In the genomic region with DNA sequence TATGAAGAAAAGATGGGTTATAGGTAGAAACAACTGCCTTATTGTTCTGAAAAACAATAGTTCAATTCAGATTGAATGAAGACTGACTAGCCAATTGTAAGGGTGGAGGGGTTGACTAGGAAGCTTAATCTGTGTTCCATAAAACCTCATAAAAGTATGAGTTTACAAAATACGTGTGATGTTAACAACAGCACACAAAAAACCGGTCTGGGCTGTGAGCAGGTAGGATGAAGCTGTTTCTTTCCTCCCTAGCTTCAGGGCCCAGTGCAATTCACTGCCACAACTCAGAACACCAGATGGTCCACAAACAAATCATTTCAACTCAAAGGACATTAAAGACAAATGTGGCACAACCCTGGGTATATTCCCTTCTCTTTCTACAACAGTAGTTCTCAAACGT, we compare ENCODE assay signal across 19 cellular contexts. TPM values are rescaled to one million over a fixed set of nuclear protein-coding genes. Genes with fewer than 3 reads are reported as not detected.
A peak's percentile ranks its signal among the peaks of the same experiment; 100 is the strongest.
DNase-seq lines count a peak whose midpoint lies in the region; ATAC-seq, FAIRE-seq and TF ChIP-seq lines count a peak whose summit lies in the region.
"Had no signal": no experiment of that assay in that cellular context is flagged by ENCODE, and none has a peak within 500 bp of the region (broad histone marks: within the 10 kb centered on the region; RNA-seq: fewer than 3 reads in every experiment).

No MANE protein-coding gene starts in this region.

- no peak overlapping the region for H2BK120ac ChIP-seq in H1 (replicated peaks; ENCODE audit: low read depth, low read length)

- H4K20me1 ChIP-seq in H1 (replicated peaks in 1 of 2; ENCODE audit: control insufficient read depth in 1 of 2, insufficient read depth in 2 of 2, low read length in 2 of 2) = peaks cover 0 to 2% of the 10 kb centered on the region in 2 experiments

- ATAC-seq in sciatic nerve = no peak
- ATAC-seq: A549 had no signal

- no peak overlapping the region for H4K8ac ChIP-seq in H1 (ENCODE audit: extremely low read depth, insufficient read depth, low read length)

- TF ChIP-seq CTCF in H1 (IDR thresholded peaks at IDR 0.05; ENCODE audit: control extremely low read depth in 1 of 3, insufficient read depth in 1 of 3, low read depth in 1 of 3, low read length in 3 of 3) (no peak), suprapubic skin (IDR thresholded peaks at IDR 0.05) (no peak), spleen (IDR thresholded peaks at IDR 0.05 in 8 of 11, conservative IDR thresholded peaks at IDR 0.05 in 3 of 11) (no peak)

- H2BK12ac ChIP-seq in H1 (ENCODE audit: low read depth, low read length) = no peak overlapping the region

- intact Hi-C loops in spleen (cut with DNase I; ENCODE audit: low total_unique reads) (no loop called here), sciatic nerve (cut with DNase I) (no loop called here)

- no peak overlapping the region for H4K91ac ChIP-seq in H1 (replicated peaks; ENCODE audit: insufficient read length, low read length)

- POLR2A ChIA-PET in H1 (lab: Charles Lee; ENCODE audit: partially characterized antibody) = no interaction called here

- CTCF ChIA-PET in H1 (lab: Charles Lee; ENCODE audit: partially characterized antibody) = interaction anchor here (1.0 to 1.4 kb wide), 3 partner anchors 8 to 166 kb away, joined by 3 to 5 read pairs (median 4); no protein-coding TSS in a partner anchor

- H3K4me1 ChIP-seq in H1 (replicated peaks in 1 of 4; ENCODE audit: control insufficient read depth in 3 of 4, insufficient read depth in 4 of 4, low read length in 3 of 4) = peaks cover 0 to 4% (median 1%) of the 10 kb centered on the region in 4 experiments; a peak in 2 of 7 replicates
- H3K4me1 ChIP-seq in suprapubic skin = peaks cover 15% of the 10 kb centered on the region
- H3K4me1 ChIP-seq in spleen = peaks cover 0 to 17% (median 7%) of the 10 kb centered on the region in 6 donors

- no peak overlapping the region for H3K56ac ChIP-seq in H1 (replicated peaks; ENCODE audit: insufficient read length, low read depth, low read length)

- H3K9me3 ChIP-seq in H1 (ENCODE audit: insufficient read depth in 2 of 2, low read depth in 1 of 2, low read length in 1 of 2) = no peaks in the 10 kb centered on the region
- H3K9me3 ChIP-seq in suprapubic skin = no peaks in the 10 kb centered on the region
- H3K9me3 ChIP-seq in spleen = no peaks in the 10 kb centered on the region
- H3K9me3 ChIP-seq: A549 had no signal

- H3K23me2 ChIP-seq in H1 (ENCODE audit: low read depth, low read length) = peaks cover 5% of the 10 kb centered on the region; the same call in 1 of the 2 replicates

- H3K23ac ChIP-seq in H1 (ENCODE audit: insufficient read length) = no peak overlapping the region

- H3K79me1 ChIP-seq in H1 (ENCODE audit: low read depth, low read length) = no peaks in the 10 kb centered on the region

- H3K4me2 ChIP-seq in H1 (ENCODE audit: insufficient read depth in 1 of 2, low read depth in 2 of 2, low read length in 2 of 2) = no peak overlapping the region
- H3K4me2 ChIP-seq: A549 had no signal

- no peak overlapping the region for H2AK5ac ChIP-seq in H1 (ENCODE audit: low read depth, low read length)

- H3K36me3 ChIP-seq in H1 (ENCODE audit: control insufficient read depth in 2 of 4, insufficient read depth in 4 of 4, low read length in 3 of 4) = no peaks in the 10 kb centered on the region
- H3K36me3 ChIP-seq in suprapubic skin = no peaks in the 10 kb centered on the region
- no peaks in the 10 kb centered on the region for H3K36me3 ChIP-seq in spleen

- TF ChIP-seq EP300 in H1 (IDR thresholded peaks at IDR 0.05; ENCODE audit: borderline replicate concordance in 1 of 2, low read depth in 2 of 2, low read length in 2 of 2) = no peak
- no peak for TF ChIP-seq EP300 in suprapubic skin (IDR thresholded peaks at IDR 0.05)

- no peak overlapping the region for H4K5ac ChIP-seq in H1 (ENCODE audit: insufficient read length, low read depth, low read length)

- in situ Hi-C loops in SK-MEL-5 (cut with HindIII; ENCODE audit: low pct_unique_long_range_greater_than_20kb, low sequenced_read_pairs) = no loop called here

- H3K27ac ChIP-seq in H1 (ENCODE audit: low read depth, low read length) (no peak overlapping the region), suprapubic skin (peak overlapping the region; percentile 23), spleen (no peak overlapping the region)
- H3K27ac ChIP-seq: A549, C4-2B had no signal

- no peak overlapping the region for H2BK15ac ChIP-seq in H1 (ENCODE audit: low read length)

- no peak overlapping the region for H3K9ac ChIP-seq in H1 (replicated peaks in 1 of 4; ENCODE audit: extremely low read depth in 1 of 4, low read depth in 3 of 4, low read length in 3 of 4)

- peak; percentile 7 for FAIRE-seq in H1 (lab: Jason Lieb, UNC)
- FAIRE-seq: A549, HTR-8/SVneo had no signal

- peak; percentile 49 for DNase-seq in SK-MEL-5 (ENCODE audit: low read depth, low spot score)
- DNase-seq in H1 (ENCODE audit: low read depth in 1 of 2, low spot score in 2 of 2) = no peak
- DNase-seq in midbrain (lab: John Stamatoyannopoulos, UW) = peak; percentile 6
- no peak for DNase-seq in suprapubic skin (ENCODE audit: low spot score in 2 of 2)
- DNase-seq in spleen = no peak
- DNase-seq in GDM1 (lab: John Stamatoyannopoulos, UW) = no peak
- DNase-seq in sciatic nerve (ENCODE audit: low spot score) = no peak
- DNase-seq: AML-193; CD4-positive, alpha-beta T cell; DMS153; DMS79; GF-D8; GOT3; H9; IMR-90 had no signal

- H3K18ac ChIP-seq in H1 (ENCODE audit: extremely low read depth, low read length) = no peak overlapping the region

- WGBS in H1 (ENCODE audit: extremely low coverage in 1 of 2, insufficient coverage in 1 of 2, insufficient read length in 1 of 2, insufficient replicate concordance in 2 of 2, low coverage in 1 of 2, low lambda C conversion rate in 2 of 2, missing lambda C conversion rate in 1 of 2), 2 experiments = 96% methylated on average over 3 of the region's 3 CpGs; no CpG with 5 or more reads in 1 of the 2 experiments
- WGBS in suprapubic skin = 51% methylated on average over 3 of the region's 3 CpGs
- WGBS in spleen, 5 donors = 77 to 89% (median 82%) methylated on average over 3 of the region's 3 CpGs

- no peaks in the 10 kb centered on the region for H3K79me2 ChIP-seq in H1 (ENCODE audit: control insufficient read depth in 1 of 2, insufficient read depth in 2 of 2, low read length in 2 of 2)

- H2BK20ac ChIP-seq in H1 (ENCODE audit: low read length) = no peak overlapping the region

- H3K27me3 ChIP-seq in H1 (replicated peaks in 1 of 4; ENCODE audit: control insufficient read depth in 3 of 4, extremely low read depth in 1 of 4, insufficient read depth in 3 of 4, low read length in 3 of 4) (peaks cover 5 to 38% (median 33%) of the 10 kb centered on the region in 4 experiments), suprapubic skin (peaks cover 10% of the 10 kb centered on the region), spleen (replicated peaks in 1 of 7) (peaks cover 4 to 43% (median 22%) of the 10 kb centered on the region in 7 donors)

- H3K14ac ChIP-seq in H1 (ENCODE audit: insufficient read length) = no peak overlapping the region

- no peak overlapping the region for H2AFZ ChIP-seq in H1 (ENCODE audit: low read length)

- H2BK5ac ChIP-seq in H1 (ENCODE audit: low read depth, low read length) = no peak overlapping the region

- TF ChIP-seq RAD21 in H1 (IDR thresholded peaks at IDR 0.05 in 1 of 2, conservative IDR thresholded peaks at IDR 0.05 in 1 of 2; ENCODE audit: low read depth in 2 of 2, low read length in 2 of 2) = no peak

- no peak overlapping the region for H3K4ac ChIP-seq in H1 (replicated peaks; ENCODE audit: insufficient read length, low read depth, low read length)

- H3K4me3 ChIP-seq in H1 (ENCODE audit: extremely low read depth in 1 of 4, insufficient read depth in 2 of 4, low read depth in 3 of 4, low read length in 4 of 4) (no peak overlapping the region), suprapubic skin (no peak overlapping the region), spleen (no peak overlapping the region)
- H3K4me3 ChIP-seq: A549 had no signal

- no peak for TF ChIP-seq POLR2A in H1 (IDR thresholded peaks at IDR 0.05; ENCODE audit: control extremely low read depth in 1 of 2, low read depth in 2 of 2, low read length in 2 of 2)
- no peak for TF ChIP-seq POLR2A in suprapubic skin (IDR thresholded peaks at IDR 0.05)
- no peak for TF ChIP-seq POLR2A in spleen (IDR thresholded peaks at IDR 0.05)

TF ChIP-seq in H1, 55 proteins besides CTCF, POLR2A, EP300 and RAD21 (continues in another document):
- TF ChIP-seq GTF2F1 (IDR thresholded peaks at IDR 0.05; ENCODE audit: borderline replicate concordance, low read depth, low read length) = no peak
- TF ChIP-seq MAFK (IDR thresholded peaks at IDR 0.05; ENCODE audit: low read depth, low read length) = no peak
- no peak for TF ChIP-seq CREB1 (IDR thresholded peaks at IDR 0.05)
- no peak for TF ChIP-seq JUN (IDR thresholded peaks at IDR 0.05; ENCODE audit: low read depth, low read length)
- TF ChIP-seq, protein P1, sequence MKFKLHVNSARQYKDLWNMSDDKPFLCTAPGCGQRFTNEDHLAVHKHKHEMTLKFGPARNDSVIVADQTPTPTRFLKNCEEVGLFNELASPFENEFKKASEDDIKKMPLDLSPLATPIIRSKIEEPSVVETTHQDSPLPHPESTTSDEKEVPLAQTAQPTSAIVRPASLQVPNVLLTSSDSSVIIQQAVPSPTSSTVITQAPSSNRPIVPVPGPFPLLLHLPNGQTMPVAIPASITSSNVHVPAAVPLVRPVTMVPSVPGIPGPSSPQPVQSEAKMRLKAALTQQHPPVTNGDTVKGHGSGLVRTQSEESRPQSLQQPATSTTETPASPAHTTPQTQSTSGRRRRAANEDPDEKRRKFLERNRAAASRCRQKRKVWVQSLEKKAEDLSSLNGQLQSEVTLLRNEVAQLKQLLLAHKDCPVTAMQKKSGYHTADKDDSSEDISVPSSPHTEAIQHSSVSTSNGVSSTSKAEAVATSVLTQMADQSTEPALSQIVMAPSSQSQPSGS (IDR thresholded peaks at IDR 0.05; ENCODE audit: low read length) = no peak

RNA-seq across cellular contexts. Expression of a gene that starts 3.2 kb away (rescaled TPM):
- total RNA-seq in SK-MEL-5 (2014; rRNA removed; shearing (Covaris generic)) = 0.13 TPM in 1 of 2 replicates, not detected in the other
- 0.13 TPM in 1 of 2 replicates, not detected in the other for polyA plus RNA-seq in SK-MEL-5 (2015; cell fraction: cytosol; rRNA removed)
- polyA plus RNA-seq in SK-MEL-5 (2015; cell fraction: nucleus; rRNA removed) = 0.43 TPM in 1 of 2 replicates, not detected in the other
- total RNA-seq in H1 (2021; fragmentation: NEBNext Ultra II Directional; extraction: Animal tissue kit (Norgen Biotek cat#: 25700)) = 0.25 and 0.34 TPM in 2 replicates
- polyA plus RNA-seq in H1 (2011; rRNA removed) (1.1 and 1.8 TPM in 2 replicates), spleen (under 1 TPM; 0.03 to 0.32 (median 0.20) TPM)
- 0.93 TPM for polyA plus RNA-seq in H1 (2011; cell fraction: cytosol; rRNA removed)
- 0.57 TPM for polyA plus RNA-seq in H1 (2011; cell fraction: nucleus; rRNA removed)
- 0.55 to 0.90 TPM (median 0.71 TPM) in 4 replicates for polyA plus RNA-seq in H1 (2012, experiment 1 of 2)
- 0.17 TPM for polyA plus RNA-seq in H1 (2012, experiment 2 of 2)
- 0.59 TPM for polyA plus RNA-seq in H1 (2013, experiment 1 of 2)
- 0.72 TPM for polyA plus RNA-seq in H1 (2013, experiment 2 of 2)
- polyA minus RNA-seq in H1 (2011; rRNA and poly(A)+ RNA removed) = 1.6 and 5.0 TPM in 2 replicates
- polyA minus RNA-seq in H1 (2011; cell fraction: cytosol; rRNA and poly(A)+ RNA removed) = not detected
- polyA minus RNA-seq in H1 (2011; cell fraction: nucleus; rRNA and poly(A)+ RNA removed) = 0.80 TPM
- total RNA-seq in suprapubic skin (10 to 100 TPM in 2 of 4 donors, 1 to 10 TPM in 2; 3.8 to 19.5 (median 8.7) TPM), spleen (under 1 TPM in 4 of 7 donors, not detected in 3; 0.32 to 0.85 (median 0.61) TPM), sciatic nerve (0.27 TPM)
- total RNA-seq: CD4-positive, alpha-beta T cell; H9; IMR-90 had no signal
- polyA plus RNA-seq: A549, BJ, IMR-90 had no signal

Comparison
In these comparisons a context has a peak if more than half of its experiments do, and no peak if none do; other contexts are left out.
1. DNase-seq: peak in SK-MEL-5 (single experiment) and midbrain (single experiment); none in H1 (0 of 2), suprapubic skin (0 of 2), spleen (single experiment), GDM1 (single experiment) and sciatic nerve (single experiment).